13 cellular contexts compared by ENCODE assay signal in the genomic region with DNA sequence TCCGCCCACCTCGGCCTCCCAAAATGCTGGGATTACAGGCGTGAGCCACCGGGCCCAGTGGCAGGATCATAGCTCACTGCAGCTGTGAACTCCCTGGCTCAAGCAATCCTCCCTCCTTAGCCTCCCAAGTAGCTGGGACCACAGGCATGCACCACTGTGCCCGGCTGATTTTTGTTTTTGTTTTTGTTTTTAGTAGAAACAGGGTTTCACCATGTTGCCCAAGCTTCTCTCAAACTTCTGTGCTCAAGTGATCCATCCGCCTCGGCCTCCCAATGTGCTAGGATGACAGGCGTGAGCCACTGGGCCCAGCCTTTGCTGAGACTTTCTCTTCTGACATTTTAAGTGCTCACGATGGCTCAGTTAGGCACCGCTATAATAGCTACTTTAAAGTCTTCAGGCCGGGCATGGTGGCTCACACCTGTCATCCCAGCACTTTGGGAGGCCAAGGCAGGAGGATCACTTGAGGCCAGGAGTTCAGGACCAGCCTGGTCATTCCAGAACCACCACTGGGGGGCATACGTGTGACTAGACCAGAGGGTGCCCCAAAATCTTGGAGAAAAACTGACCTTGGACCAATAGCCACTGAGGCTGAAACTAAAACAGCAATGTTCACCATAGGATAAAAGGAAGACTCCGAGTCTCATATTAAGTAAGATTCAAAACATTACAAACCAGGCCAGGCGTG. TPM values are rescaled to one million over a fixed set of nuclear protein-coding genes. Genes with fewer than 3 reads are reported as not detected.
"Had no signal": no experiment of that assay in that cellular context is flagged by ENCODE, and none has a peak within 500 bp of the region (broad histone marks: within the 10 kb centered on the region; RNA-seq: fewer than 3 reads in every experiment).

No MANE protein-coding gene starts in this region.

- DNase-seq: activated CD4-positive, alpha-beta T cell treated with anti-CD3 and anti-CD28 coated beads, Interleukin-2, amount 10 ng/mL, durations not matched to agents 24 days and 14 days; activated naive CD4-positive, alpha-beta T cell treated with anti-CD3 and anti-CD28 coated beads for 36 hours; adrenal gland; effector memory CD8-positive, alpha-beta T cell; hippocampal formation; kidney glomerular epithelial cell; thyroid gland; uterus had no signal

- H3K27ac Mint-ChIP-seq: activated CD4-positive, alpha-beta T cell treated with anti-CD3 and anti-CD28 coated beads, Interleukin-2, amount 10 ng/mL, durations not matched to agents 24 days and 14 days; activated naive CD4-positive, alpha-beta T cell treated with anti-CD3 and anti-CD28 coated beads for 36 hours; activated T-helper 17 cell treated with anti-CD3 and anti-CD28 coated beads, Interleukin-2, amount 50 U/mL, for 72 hours; effector memory CD8-positive, alpha-beta T cell; WTC11 had no signal

- ATAC-seq: WTC11 had no signal

- H3K9me3 Mint-ChIP-seq: activated CD4-positive, alpha-beta T cell treated with anti-CD3 and anti-CD28 coated beads, Interleukin-2, amount 10 ng/mL, durations not matched to agents 24 days and 14 days; activated naive CD4-positive, alpha-beta T cell treated with anti-CD3 and anti-CD28 coated beads for 36 hours; activated T-helper 17 cell treated with anti-CD3 and anti-CD28 coated beads, Interleukin-2, amount 50 U/mL, for 72 hours; central memory CD8-positive, alpha-beta T cell; effector memory CD8-positive, alpha-beta T cell; WTC11 had no signal

- H3K4me3 ChIP-seq: adrenal gland, skin epidermis, thyroid gland, uterus had no signal

- H3K9me3 ChIP-seq: adrenal gland, thyroid gland, uterus had no signal

- H3K36me3 ChIP-seq: thyroid gland, uterus had no signal

- H3K27me3 ChIP-seq: adrenal gland, thyroid gland had no signal

- H3K36me3 Mint-ChIP-seq: WTC11 had no signal

- H3K27ac ChIP-seq: adrenal gland, skin epidermis, thyroid gland, uterus had no signal

- H3K4me1 ChIP-seq: uterus had no signal

- H3K4me3 Mint-ChIP-seq: activated CD4-positive, alpha-beta T cell treated with anti-CD3 and anti-CD28 coated beads, Interleukin-2, amount 10 ng/mL, durations not matched to agents 24 days and 14 days; activated naive CD4-positive, alpha-beta T cell treated with anti-CD3 and anti-CD28 coated beads for 36 hours; activated T-helper 17 cell treated with anti-CD3 and anti-CD28 coated beads, Interleukin-2, amount 50 U/mL, for 72 hours; central memory CD8-positive, alpha-beta T cell; WTC11 had no signal

RNA-seq across cellular contexts. Expression of a gene that starts 3.1 kb away (rescaled TPM):
- total RNA-seq: activated CD4-positive, alpha-beta T cell treated with anti-CD3 and anti-CD28 coated beads, Interleukin-2, amount 10 ng/mL, durations not matched to agents 24 days and 14 days; activated naive CD4-positive, alpha-beta T cell treated with anti-CD3 and anti-CD28 coated beads for 36 hours; activated T-helper 17 cell treated with anti-CD3 and anti-CD28 coated beads, Interleukin-2, amount 50 U/mL, for 72 hours; epithelial cell of proximal tubule had no signal
